ENCODE assay signal across 1 cellular context in genomic region chr9:125537442-125538091, GRCh38.
TF ChIP-seq lines count a peak whose summit lies in the region.

No MANE protein-coding gene starts in this region.

TF ChIP-seq in SK-N-SH treated with all-trans-retinoic acid at 6 μM for 48 hours, 23 proteins besides CTCF, POLR2A, EP300 and RAD21 (continued from another document):
- TF ChIP-seq PPARA (CRISPR knock-in tag; IDR thresholded peaks at IDR 0.05; ENCODE audit: borderline replicate concordance) (no peak), POU6F1 (CRISPR knock-in tag; IDR thresholded peaks at IDR 0.05; ENCODE audit: borderline replicate concordance, low read depth) (no peak), ZNF565 (CRISPR knock-in tag; conservative IDR thresholded peaks at IDR 0.05; ENCODE audit: low read depth) (no peak), BACH2 (CRISPR knock-in tag; IDR thresholded peaks at IDR 0.05; ENCODE audit: borderline replicate concordance) (no peak), ISL1 (CRISPR knock-in tag; IDR thresholded peaks at IDR 0.05) (no peak), RARB (CRISPR knock-in tag; IDR thresholded peaks at IDR 0.05) (no peak)
- TF ChIP-seq, protein P1, sequence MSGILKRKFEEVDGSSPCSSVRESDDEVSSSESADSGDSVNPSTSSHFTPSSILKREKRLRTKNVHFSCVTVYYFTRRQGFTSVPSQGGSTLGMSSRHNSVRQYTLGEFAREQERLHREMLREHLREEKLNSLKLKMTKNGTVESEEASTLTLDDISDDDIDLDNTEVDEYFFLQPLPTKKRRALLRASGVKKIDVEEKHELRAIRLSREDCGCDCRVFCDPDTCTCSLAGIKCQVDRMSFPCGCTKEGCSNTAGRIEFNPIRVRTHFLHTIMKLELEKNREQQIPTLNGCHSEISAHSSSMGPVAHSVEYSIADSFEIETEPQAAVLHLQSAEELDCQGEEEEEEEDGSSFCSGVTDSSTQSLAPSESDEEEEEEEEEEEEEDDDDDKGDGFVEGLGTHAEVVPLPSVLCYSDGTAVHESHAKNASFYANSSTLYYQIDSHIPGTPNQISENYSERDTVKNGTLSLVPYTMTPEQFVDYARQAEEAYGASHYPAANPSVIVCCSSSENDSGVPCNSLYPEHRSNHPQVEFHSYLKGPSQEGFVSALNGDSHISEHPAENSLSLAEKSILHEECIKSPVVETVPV (CRISPR knock-in tag; IDR thresholded peaks at IDR 0.05) = no peak
